Comparison of ENCODE assay signal across 10 cellular contexts in genomic region chr2:122748552-122749011, GRCh38.
DNase-seq lines count a peak whose midpoint lies in the region; ATAC-seq, FAIRE-seq and TF ChIP-seq lines count a peak whose summit lies in the region.
"Had no signal": no experiment of that assay in that cellular context is flagged by ENCODE, and none has a peak within 500 bp of the region (broad histone marks: within the 10 kb centered on the region; RNA-seq: fewer than 3 reads in every experiment).

No MANE protein-coding gene starts in this region.

- ATAC-seq in stimulated activated naive CD8-positive, alpha-beta T cell treated with anti-CD3 and anti-CD28 coated beads, Interleukin-15, Interleukin-2, amounts not matched to agents 100 U/mL and 50 U/mL, for 24 hours, result no peak
- ATAC-seq: effector memory CD8-positive, alpha-beta T cell had no signal

- no peak for FAIRE-seq in bronchial epithelial cell (lab: Jason Lieb, UNC)

- no peaks in the 10 kb centered on the region for H3K36me3 ChIP-seq in bronchial epithelial cell (ENCODE audit: control insufficient read depth, insufficient read depth, low read length)
- H3K36me3 ChIP-seq: upper lobe of left lung had no signal

- DNase-seq in ELF-1 (ENCODE audit: low read depth, low spot score) (peak; percentile 11), NCI-H146 (lab: John Stamatoyannopoulos, UW) (peak; percentile 81), bronchial epithelial cell (ENCODE audit: low read depth) (peak; percentile 94), lung microvascular endothelial cell (ENCODE audit: low read depth in 2 of 2) (peak; percentile 5 to 78), NCI-H2081 treated with DMSO at 0.1 percent for 48 hours (lab: John Stamatoyannopoulos, UW) (no peak), C1 segment of cervical spinal cord (lab: John Stamatoyannopoulos, UW) (no peak)
- no peak for DNase-seq in stimulated activated CD4-positive, alpha-beta T cell treated with anti-CD3 and anti-CD28 coated beads, Interleukin-1b, Interleukin-23, amount 100 ng/mL, for 48 hours
- no peak for DNase-seq in stimulated activated naive CD8-positive, alpha-beta T cell treated with anti-CD3 and anti-CD28 coated beads, Interleukin-15, Interleukin-2, amounts not matched to agents 100 U/mL and 50 U/mL, for 24 hours
- DNase-seq: effector memory CD8-positive, alpha-beta T cell; upper lobe of left lung had no signal

- no peak for TF ChIP-seq CTCF in bronchial epithelial cell (IDR thresholded peaks at IDR 0.05; ENCODE audit: insufficient read depth, low read length, severe bottlenecking)

- no peak overlapping the region for H3K4me3 ChIP-seq in bronchial epithelial cell (ENCODE audit: low read depth, low read length)
- H3K4me3 ChIP-seq: upper lobe of left lung had no signal

- H3K27me3 ChIP-seq in bronchial epithelial cell (ENCODE audit: control insufficient read depth, insufficient read depth, low read length), result no peaks in the 10 kb centered on the region
- H3K27me3 ChIP-seq: upper lobe of left lung had no signal

Comparison
In these comparisons a context has a peak if more than half of its experiments do, and no peak if none do; other contexts are left out.
1. DNase-seq: peak in ELF-1 (single experiment), NCI-H146 (single experiment), bronchial epithelial cell (single experiment) and lung microvascular endothelial cell (2 of 2); none in NCI-H2081 treated with DMSO at 0.1 percent for 48 hours (single experiment), stimulated activated CD4-positive, alpha-beta T cell treated with anti-CD3 and anti-CD28 coated beads, Interleukin-1b, Interleukin-23, amount 100 ng/mL, for 48 hours (single experiment), stimulated activated naive CD8-positive, alpha-beta T cell treated with anti-CD3 and anti-CD28 coated beads, Interleukin-15, Interleukin-2, amounts not matched to agents 100 U/mL and 50 U/mL, for 24 hours (single experiment) and C1 segment of cervical spinal cord (0 of 14).